Comparison of ENCODE assay signal across 19 cellular contexts in genomic region chrX:80385651-80386050, GRCh38. TPM values are rescaled to one million over a fixed set of nuclear protein-coding genes. Genes with fewer than 3 reads are reported as not detected.
"Had no signal": no experiment of that assay in that cellular context is flagged by ENCODE, and none has a peak within 500 bp of the region (broad histone marks: within the 10 kb centered on the region; RNA-seq: fewer than 3 reads in every experiment).

No MANE protein-coding gene starts in this region.

RNA-seq across cellular contexts. Expression of gene TENT5D, which starts 34.6 kb away (rescaled TPM):
- total RNA-seq: activated naive CD4-positive, alpha-beta T cell treated with anti-CD3 and anti-CD28 coated beads for 36 hours; activated naive CD4-positive, alpha-beta T cell treated with anti-CD3 and anti-CD28 coated beads, Interleukin-2, amount 50 U/mL, for 72 hours; activated naive CD8-positive, alpha-beta T cell treated with anti-CD3 and anti-CD28 coated beads for 36 hours; activated naive CD8-positive, alpha-beta T cell treated with anti-CD3 and anti-CD28 coated beads, Interleukin-2, amount 10 ng/mL, durations not matched to agents 7 days and 5 days; activated T-cell treated with anti-CD3 and anti-CD28 coated beads, Interleukin-2, amount 50 U/mL, for 4 hours; activated T-cell treated with anti-CD3 and anti-CD28 coated beads, Interleukin-2, amount 50 U/mL, for 72 hours; activated T-helper 1 cell treated with anti-CD3 and anti-CD28 coated beads, Interleukin-12 subunit alpha, Interleukin-12 subunit beta, Interleukin-2, Interleukin-4 antibody, amounts not matched to agents 30 ng/mL and 10 ng/mL and 1 ng/mL, durations not matched to agents 14 hours and 24 hours and 36 hours; activated T-helper 17 cell treated with anti-CD3 and anti-CD28 coated beads, Interleukin-2, amount 50 U/mL, for 72 hours; activated T-helper 2 cell treated with anti-CD3 and anti-CD28 coated beads, Interferon-gamma antibody, Interleukin-2, Interleukin-4, amounts not matched to agents 10 μg/mL and 5 μg/mL and 100 μg/mL, durations not matched to agents 14 hours and 24 hours and 36 hours; aorta; ascending aorta; astrocyte; body of pancreas; breast epithelium; bronchial epithelial cell; cardiac muscle cell; cardiac septum; cerebellum; chondrocyte had no signal
- polyA plus RNA-seq: aorta, cardiac muscle cell had no signal
